In genomic region chr22:25154686-25154999, GRCh38 we compare ENCODE assay signal across 1 cellular context.
TF ChIP-seq lines count a peak whose summit lies in the region.

No MANE protein-coding gene starts in this region.

TF ChIP-seq in SK-N-SH, 30 proteins besides CTCF, POLR2A, EP300 and RAD21 (continued from another document):
- TF ChIP-seq EZH2phosphoT487 (IDR thresholded peaks at IDR 0.05; ENCODE audit: borderline replicate concordance, low read depth) (no peak), NRF1 (IDR thresholded peaks at IDR 0.05; ENCODE audit: low read depth, low read length) (no peak), YY1 (IDR thresholded peaks at IDR 0.05; ENCODE audit: low read depth) (no peak), JUND (IDR thresholded peaks at IDR 0.05) (no peak), RCOR1 (IDR thresholded peaks at IDR 0.05; ENCODE audit: low read length) (no peak), TEAD4 (IDR thresholded peaks at IDR 0.05; ENCODE audit: borderline replicate concordance, insufficient read depth) (no peak), FOXJ3 (CRISPR knock-in tag; IDR thresholded peaks at IDR 0.05) (no peak), CHD2 (IDR thresholded peaks at IDR 0.05; ENCODE audit: low read length, partially characterized antibody) (no peak), USF2 (IDR thresholded peaks at IDR 0.05; ENCODE audit: borderline replicate concordance, low read depth, low read length) (no peak)
